In genomic region chr9:19373527-19373926, GRCh38 we compare ENCODE assay signal across 18 cellular contexts. TPM values are rescaled to one million over a fixed set of nuclear protein-coding genes. Genes with fewer than 3 reads are reported as not detected.
DNase-seq lines count a peak whose midpoint lies in the region; ATAC-seq, FAIRE-seq and TF ChIP-seq lines count a peak whose summit lies in the region.
"Had no signal": no experiment of that assay in that cellular context is flagged by ENCODE, and none has a peak within 500 bp of the region (broad histone marks: within the 10 kb centered on the region; RNA-seq: fewer than 3 reads in every experiment).

No MANE protein-coding gene starts in this region.

- no peak overlapping the region for H3K9ac ChIP-seq in GM12878 (ENCODE audit: control insufficient read depth, insufficient read depth, low read length)
- H3K9ac ChIP-seq: BLaER1 had no signal

- intact Hi-C loops in GM12878 (cut with micrococcal nuclease; ENCODE audit: unreplicated experiment) = no loop called here

- no peaks in the 10 kb centered on the region for H4K20me1 ChIP-seq in GM12878 (ENCODE audit: control insufficient read depth, insufficient read depth)

- CTCF ChIA-PET in GM12878 (lab: Yijun Ruan, JAX) = interaction anchor here (1.5 kb wide), 1 partner anchor 83 kb away, joined by 6 read pairs; no protein-coding TSS in a partner anchor

- peak; percentile 13 for FAIRE-seq in GM12878 (lab: Jason Lieb, UNC)

- peaks cover 7 to 36% of the 10 kb centered on the region in 2 experiments for H3K36me3 ChIP-seq in GM12878 (ENCODE audit: control insufficient read depth in 2 of 2, insufficient read depth in 2 of 2, low read length in 1 of 2)

- H3K27ac ChIP-seq in GM12878 (ENCODE audit: control insufficient read depth, insufficient read depth) = no peak overlapping the region
- H3K27ac ChIP-seq: BLaER1, tibial nerve had no signal

- TF ChIP-seq RAD21 in GM12878 (IDR thresholded peaks at IDR 0.05; ENCODE audit: insufficient read depth, low read depth, low read length) = no peak

- H3K4me2 ChIP-seq in GM12878 (ENCODE audit: control insufficient read depth, insufficient read depth) = no peak overlapping the region
- H3K4me2 ChIP-seq: BLaER1 had no signal

- peaks cover 54% of the 10 kb centered on the region for H3K36me3 Mint-ChIP-seq in stimulated activated naive CD8-positive, alpha-beta T cell treated with anti-CD3 and anti-CD28 coated beads, Interleukin-15, Interleukin-2, amounts not matched to agents 100 ng/mL and 50 ng/mL, for 24 hours (ENCODE audit: low read depth)
- H3K36me3 Mint-ChIP-seq in stimulated activated effector memory CD8-positive, alpha-beta T cell treated with anti-CD3 and anti-CD28 coated beads, Interleukin-12 subunit alpha, Interleukin-12 subunit beta, amount 100 ng/mL, for 72 hours = peaks cover 88% of the 10 kb centered on the region

- no peak for TF ChIP-seq POLR2A in GM12878 (IDR thresholded peaks at IDR 0.05; ENCODE audit: low read depth, low read length)

- no peaks in the 10 kb centered on the region for H3K27me3 ChIP-seq in GM12878 (replicated peaks in 1 of 2; ENCODE audit: control insufficient read depth in 2 of 2, insufficient read depth in 2 of 2, low read length in 1 of 2)
- H3K27me3 ChIP-seq: BLaER1, tibial nerve had no signal

- in situ Hi-C loops in GM12878 (cut with MboI) = no loop called here

- TF ChIP-seq EP300 in GM12878 (IDR thresholded peaks at IDR 0.05; ENCODE audit: borderline replicate concordance in 1 of 2, control insufficient read depth in 1 of 2, low read depth in 2 of 2, low read length in 2 of 2) = no peak

- RAD21 ChIA-PET in GM12878 (lab: Charles Lee; ENCODE audit: unreplicated experiment) = interaction anchor here (1.2 kb wide), 1 partner anchor 81 kb away, joined by 3 read pairs; no protein-coding TSS in a partner anchor

- DNase-seq in stimulated activated naive CD8-positive, alpha-beta T cell treated with anti-CD3 and anti-CD28 coated beads, Interleukin-15, Interleukin-2, amounts not matched to agents 100 U/mL and 50 U/mL, for 24 hours = no peak
- DNase-seq in NCI-H1930 (lab: John Stamatoyannopoulos, UW) (peak; percentile 23 to 28), GM12878 (ENCODE audit: low read depth, low spot score) (no peak), DMS79 (lab: John Stamatoyannopoulos, UW) (no peak), activated gamma-delta T cell treated with Interleukin-2 at 50 U/mL for 16 hours (no peak), AML-193 (lab: John Stamatoyannopoulos, UW) (no peak)
- no peak for DNase-seq in stimulated activated effector memory CD8-positive, alpha-beta T cell treated with anti-CD3 and anti-CD28 coated beads, Interleukin-12 subunit alpha, Interleukin-12 subunit beta, amount 100 ng/mL, for 72 hours (ENCODE audit: low spot score in 2 of 2)
- DNase-seq: activated CD4-positive, CD25-positive, alpha-beta regulatory T cell; aorta; dermis blood vessel endothelial cell; NCI-H1092; NCI-H2227 treated with DMSO at 0.1 percent for 48 hours; stimulated activated CD4-positive, alpha-beta T cell treated with anti-CD3 and anti-CD28 coated beads, Interleukin-1b, Interleukin-23, amount 100 ng/mL, for 48 hours; stimulated activated CD8-positive, alpha-beta memory T cell treated with anti-CD3 and anti-CD28 coated beads, Interleukin-4, amount 100 ng/mL, for 48 hours had no signal

- TF ChIP-seq CTCF in GM12878 (IDR thresholded peaks at IDR 0.05 in 2 of 3, conservative IDR thresholded peaks at IDR 0.05 in 1 of 3; ENCODE audit: control insufficient read depth in 2 of 3, extremely low read depth in 1 of 3, insufficient read depth in 1 of 3, low read depth in 3 of 3, low read length in 3 of 3) = no peak

- H3K4me1 ChIP-seq in GM12878 (ENCODE audit: control insufficient read depth, insufficient read depth, low read length) = no peaks in the 10 kb centered on the region; the same call in 1 of the 2 replicates

- POLR2A ChIA-PET in GM12878 (lab: Charles Lee) = interaction anchor here (0.6 kb wide), 1 partner anchor 89 kb away, joined by 3 read pairs; no protein-coding TSS in a partner anchor

- ATAC-seq in stimulated activated naive CD8-positive, alpha-beta T cell treated with anti-CD3 and anti-CD28 coated beads, Interleukin-15, Interleukin-2, amounts not matched to agents 100 U/mL and 50 U/mL, for 24 hours = no peak
- peak; percentile 3; the same call in 2 of the 3 replicates for ATAC-seq in GM12878
- ATAC-seq in stimulated activated effector memory CD8-positive, alpha-beta T cell treated with anti-CD3 and anti-CD28 coated beads, Interleukin-12 subunit alpha, Interleukin-12 subunit beta, amount 100 ng/mL, for 72 hours = no peak

- no peak overlapping the region for H3K4me3 Mint-ChIP-seq in stimulated activated naive CD8-positive, alpha-beta T cell treated with anti-CD3 and anti-CD28 coated beads, Interleukin-15, Interleukin-2, amounts not matched to agents 100 ng/mL and 50 ng/mL, for 24 hours
- no peak overlapping the region for H3K4me3 Mint-ChIP-seq in stimulated activated effector memory CD8-positive, alpha-beta T cell treated with anti-CD3 and anti-CD28 coated beads, Interleukin-12 subunit alpha, Interleukin-12 subunit beta, amount 100 ng/mL, for 72 hours
- H3K4me3 Mint-ChIP-seq: nephron had no signal

- SMC1A ChIA-PET in GM12878 (lab: Charles Lee; ENCODE audit: uncharacterized antibody, unreplicated experiment) = interaction anchor here (0.6 kb wide), 1 partner anchor 191 kb away, joined by 3 read pairs; no protein-coding TSS in a partner anchor

- H3K4me3 ChIP-seq in GM12878 = no peak overlapping the region
- H3K4me3 ChIP-seq: BLaER1, tibial nerve had no signal

- peaks cover 32% of the 10 kb centered on the region for H3K4me1 Mint-ChIP-seq in stimulated activated naive CD8-positive, alpha-beta T cell treated with anti-CD3 and anti-CD28 coated beads, Interleukin-15, Interleukin-2, amounts not matched to agents 100 ng/mL and 50 ng/mL, for 24 hours (ENCODE audit: low read depth)
- peaks cover 28% of the 10 kb centered on the region for H3K4me1 Mint-ChIP-seq in stimulated activated effector memory CD8-positive, alpha-beta T cell treated with anti-CD3 and anti-CD28 coated beads, Interleukin-12 subunit alpha, Interleukin-12 subunit beta, amount 100 ng/mL, for 72 hours

- no peaks in the 10 kb centered on the region for H3K9me3 Mint-ChIP-seq in stimulated activated naive CD8-positive, alpha-beta T cell treated with anti-CD3 and anti-CD28 coated beads, Interleukin-15, Interleukin-2, amounts not matched to agents 100 ng/mL and 50 ng/mL, for 24 hours
- no peaks in the 10 kb centered on the region for H3K9me3 Mint-ChIP-seq in stimulated activated effector memory CD8-positive, alpha-beta T cell treated with anti-CD3 and anti-CD28 coated beads, Interleukin-12 subunit alpha, Interleukin-12 subunit beta, amount 100 ng/mL, for 72 hours
- H3K9me3 Mint-ChIP-seq: nephron had no signal

- no peak overlapping the region for H2AFZ ChIP-seq in GM12878 (ENCODE audit: control insufficient read depth, low read depth, low read length)

- H3K79me2 ChIP-seq in GM12878 (ENCODE audit: control insufficient read depth, insufficient read depth, low read length) = peaks cover 21% of the 10 kb centered on the region

- peak overlapping the region; percentile 51 for H3K27ac Mint-ChIP-seq in stimulated activated naive CD8-positive, alpha-beta T cell treated with anti-CD3 and anti-CD28 coated beads, Interleukin-15, Interleukin-2, amounts not matched to agents 100 ng/mL and 50 ng/mL, for 24 hours
- peak overlapping the region; percentile 37 for H3K27ac Mint-ChIP-seq in stimulated activated effector memory CD8-positive, alpha-beta T cell treated with anti-CD3 and anti-CD28 coated beads, Interleukin-12 subunit alpha, Interleukin-12 subunit beta, amount 100 ng/mL, for 72 hours

- no peaks in the 10 kb centered on the region for H3K27me3 Mint-ChIP-seq in stimulated activated naive CD8-positive, alpha-beta T cell treated with anti-CD3 and anti-CD28 coated beads, Interleukin-15, Interleukin-2, amounts not matched to agents 100 ng/mL and 50 ng/mL, for 24 hours

- no peaks in the 10 kb centered on the region for H3K9me3 ChIP-seq in GM12878 (replicated peaks; ENCODE audit: control insufficient read depth, insufficient read depth, low read length)
- H3K9me3 ChIP-seq: BLaER1, tibial nerve had no signal

- TSS peak; percentile 30 for BruUV-seq in GM12878 (replicated peaks; lab: Mats Ljungman, UMichigan)

RNA-seq across cellular contexts. Expression of gene RPS6, which starts 6.5 kb away (rescaled TPM):
- 490 and 506 TPM in 2 replicates for total RNA-seq in GM12878 (2013; cell fraction: nucleolus; rRNA removed)
- total RNA-seq in GM12878 (2014; rRNA removed) (3,197 and 3,577 TPM in 2 replicates), GM12878 (2014; rRNA removed; fragmentation: Illumina TruSeq; extraction: Trizol) (3,329 and 3,354 TPM in 2 replicates), GM12878 (2021) (3,715 and 3,807 TPM in 2 replicates)
- 2,549 TPM for polyA plus RNA-seq in GM12878 (2011; ENCODE audit: low read depth)
- polyA plus RNA-seq in GM12878 (2011; rRNA removed) (3,325 and 4,870 TPM in 2 replicates), GM12878 (2014; fragmentation: Illumina TruSeq; extraction: Trizol) (4,298 and 5,036 TPM in 2 replicates), GM12878 (2014; fragmentation: Nextera tagmentation; extraction: Ambion mirVana) (1,000 to 10,000 TPM; 6,611 to 6,951 TPM), GM12878 (2014; rRNA removed) (3,277 and 3,737 TPM in 2 replicates), GM12878 (2016; fragmentation: Nextera tagmentation; extraction: Ambion mirVana) (1,000 to 10,000 TPM; 2,159 to 2,239 TPM)
- 1,951 and 1,979 TPM in 2 replicates for polyA plus RNA-seq in GM12878 (2011; cell fraction: cytosol; rRNA removed)
- polyA plus RNA-seq in GM12878 (2011; cell fraction: nucleus; rRNA removed) = 758 and 1,020 TPM in 2 replicates
- polyA plus RNA-seq in GM12878 (2012) = 3,764 and 4,705 TPM in 2 replicates
- 1,308 and 1,402 TPM in 2 replicates for polyA minus RNA-seq in GM12878 (2011; rRNA and poly(A)+ RNA removed)
- 282 and 356 TPM in 2 replicates for polyA minus RNA-seq in GM12878 (2011; cell fraction: cytosol; rRNA and poly(A)+ RNA removed)
- polyA minus RNA-seq in GM12878 (2011; cell fraction: nucleus; rRNA and poly(A)+ RNA removed) = 205 and 290 TPM in 2 replicates

RNA-seq across cellular contexts. Expression of gene ACER2, which starts 35.3 kb away (rescaled TPM):
- total RNA-seq in GM12878 (2013; cell fraction: nucleolus; rRNA removed) = 8.0 and 10.1 TPM in 2 replicates
- total RNA-seq in GM12878 (2014; rRNA removed) (2.7 and 3.4 TPM in 2 replicates), GM12878 (2014; rRNA removed; fragmentation: Illumina TruSeq; extraction: Trizol) (2.4 and 2.9 TPM in 2 replicates), GM12878 (2021) (2.3 and 3.1 TPM in 2 replicates)
- polyA plus RNA-seq in GM12878 (2011; ENCODE audit: low read depth) = 1.1 TPM
- polyA plus RNA-seq in GM12878 (2011; rRNA removed) (3.1 and 3.3 TPM in 2 replicates), GM12878 (2014; fragmentation: Illumina TruSeq; extraction: Trizol) (2.5 and 3.8 TPM in 2 replicates), GM12878 (2014; fragmentation: Nextera tagmentation; extraction: Ambion mirVana) (under 1 TPM; 0.07 to 0.08 TPM), GM12878 (2014; rRNA removed) (1.3 and 2.0 TPM in 2 replicates), GM12878 (2016; fragmentation: Nextera tagmentation; extraction: Ambion mirVana) (1 to 10 TPM; 1.3 to 1.6 TPM)
- 2.9 and 3.0 TPM in 2 replicates for polyA plus RNA-seq in GM12878 (2011; cell fraction: cytosol; rRNA removed)
- polyA plus RNA-seq in GM12878 (2011; cell fraction: nucleus; rRNA removed) = 2.1 and 2.4 TPM in 2 replicates
- 1.1 and 1.5 TPM in 2 replicates for polyA plus RNA-seq in GM12878 (2012)
- 11.0 and 11.5 TPM in 2 replicates for polyA minus RNA-seq in GM12878 (2011; rRNA and poly(A)+ RNA removed)
- polyA minus RNA-seq in GM12878 (2011; cell fraction: cytosol; rRNA and poly(A)+ RNA removed) = 2.9 and 3.6 TPM in 2 replicates
- 1.8 and 2.4 TPM in 2 replicates for polyA minus RNA-seq in GM12878 (2011; cell fraction: nucleus; rRNA and poly(A)+ RNA removed)

Comparison
In these comparisons a context has a peak if more than half of its experiments do, and no peak if none do; other contexts are left out.
1. DNase-seq: peak in NCI-H1930 (2 of 2); none in stimulated activated naive CD8-positive, alpha-beta T cell treated with anti-CD3 and anti-CD28 coated beads, Interleukin-15, Interleukin-2, amounts not matched to agents 100 U/mL and 50 U/mL, for 24 hours (single experiment), GM12878 (single experiment), stimulated activated effector memory CD8-positive, alpha-beta T cell treated with anti-CD3 and anti-CD28 coated beads, Interleukin-12 subunit alpha, Interleukin-12 subunit beta, amount 100 ng/mL, for 72 hours (0 of 2), DMS79 (single experiment), activated gamma-delta T cell treated with Interleukin-2 at 50 U/mL for 16 hours (single experiment) and AML-193 (0 of 2).